In genomic region chr9:112869917-112870316, GRCh38 we compare ENCODE assay signal across 15 cellular contexts. TPM values are rescaled to one million over a fixed set of nuclear protein-coding genes. Genes with fewer than 3 reads are reported as not detected.
DNase-seq lines count a peak whose midpoint lies in the region; FAIRE-seq and TF ChIP-seq lines count a peak whose summit lies in the region.
"Had no signal": no experiment of that assay in that cellular context is flagged by ENCODE, and none has a peak within 500 bp of the region (broad histone marks: within the 10 kb centered on the region; RNA-seq: fewer than 3 reads in every experiment).

No MANE protein-coding gene starts in this region.

- TF ChIP-seq CTCF in progenitor cell of endocrine pancreas (IDR thresholded peaks at IDR 0.05; ENCODE audit: unreplicated experiment), result no peak

- no peaks in the 10 kb centered on the region for H3K27me3 Mint-ChIP-seq in dendritic cell treated with granulocyte-macrophage colony-stimulating factor and Interleukin-4, amounts not matched to agents 40 ng/mL and 50 ng/mL, for 4 days
- H3K27me3 Mint-ChIP-seq in progenitor cell of endocrine pancreas, result no peaks in the 10 kb centered on the region

- intact Hi-C loops in dendritic cell treated with granulocyte-macrophage colony-stimulating factor and Interleukin-4, amounts not matched to agents 40 ng/mL and 50 ng/mL, for 4 days (cut with micrococcal nuclease), result loop anchor here (10.0 kb wide), 1 partner anchor 115 kb away; the partner anchor contains the start of gene SNX30

- DNase-seq in COLO668 (lab: John Stamatoyannopoulos, UW; ENCODE audit: unreplicated experiment), result peak; percentile 5
- peak; percentile 43 for DNase-seq in NCI-H146 (lab: John Stamatoyannopoulos, UW)
- DNase-seq in progenitor cell of endocrine pancreas (ENCODE audit: low spot score, unreplicated experiment), result no peak
- no peak for DNase-seq in GM12891 (ENCODE audit: insufficient read length, low spot score)
- DNase-seq in germinal center (ENCODE audit: low spot score), result no peak
- no peak for DNase-seq in NCI-H2029 treated with DMSO at 0.1 percent for 48 hours (lab: John Stamatoyannopoulos, UW)
- DNase-seq: GDM1, GM23248, NCI-H1092 treated with DMSO at 0.1 percent for 48 hours, NCI-H1694, NCI-H524, SJCRH30 had no signal

- peaks cover 65% of the 10 kb centered on the region for H3K36me3 Mint-ChIP-seq in dendritic cell treated with granulocyte-macrophage colony-stimulating factor and Interleukin-4, amounts not matched to agents 40 ng/mL and 50 ng/mL, for 4 days (ENCODE audit: low read depth)
- H3K36me3 Mint-ChIP-seq in progenitor cell of endocrine pancreas (ENCODE audit: insufficient read depth), result peaks cover 3% of the 10 kb centered on the region

- peak overlapping the region; percentile 98 for H3K27ac Mint-ChIP-seq in dendritic cell treated with granulocyte-macrophage colony-stimulating factor and Interleukin-4, amounts not matched to agents 40 ng/mL and 50 ng/mL, for 4 days
- H3K27ac Mint-ChIP-seq in progenitor cell of endocrine pancreas, result peak overlapping the region; percentile 88

- peaks cover 82% of the 10 kb centered on the region for H3K4me1 Mint-ChIP-seq in dendritic cell treated with granulocyte-macrophage colony-stimulating factor and Interleukin-4, amounts not matched to agents 40 ng/mL and 50 ng/mL, for 4 days (ENCODE audit: low read depth)
- peaks cover 34% of the 10 kb centered on the region for H3K4me1 Mint-ChIP-seq in progenitor cell of endocrine pancreas (ENCODE audit: low read depth)

- TF ChIP-seq POLR2A in GM12891 (IDR thresholded peaks at IDR 0.05; ENCODE audit: low read depth, low read length), result no peak

- H3K4me3 Mint-ChIP-seq in dendritic cell treated with granulocyte-macrophage colony-stimulating factor and Interleukin-4, amounts not matched to agents 40 ng/mL and 50 ng/mL, for 4 days, result no peak overlapping the region
- no peak overlapping the region for H3K4me3 Mint-ChIP-seq in progenitor cell of endocrine pancreas (ENCODE audit: low read depth)

- H3K9me3 Mint-ChIP-seq in dendritic cell treated with granulocyte-macrophage colony-stimulating factor and Interleukin-4, amounts not matched to agents 40 ng/mL and 50 ng/mL, for 4 days, result no peaks in the 10 kb centered on the region
- no peaks in the 10 kb centered on the region for H3K9me3 Mint-ChIP-seq in progenitor cell of endocrine pancreas (ENCODE audit: low read depth)

- no peak for FAIRE-seq in GM12891 (lab: Jason Lieb, UNC)
- FAIRE-seq: GM19239 had no signal

TF ChIP-seq in GM12891, 5 proteins besides CTCF, POLR2A, EP300 and RAD21:
- TF ChIP-seq POU2F2 (IDR thresholded peaks at IDR 0.05; ENCODE audit: low read depth, low read length), result no peak
- no peak for TF ChIP-seq SPI1 (IDR thresholded peaks at IDR 0.05; ENCODE audit: low read depth, low read length)
- no peak for TF ChIP-seq TAF1 (IDR thresholded peaks at IDR 0.05; ENCODE audit: low read depth, low read length)
- TF ChIP-seq PAX5 (IDR thresholded peaks at IDR 0.05; ENCODE audit: insufficient read depth, low read length, severe bottlenecking), result no peak
- TF ChIP-seq POLR2AphosphoS5 (IDR thresholded peaks at IDR 0.05; ENCODE audit: low read depth, low read length), result no peak

RNA-seq across cellular contexts. Expression of gene SLC46A2, which starts 20.8 kb away (rescaled TPM):
- not detected in 2 replicates for total RNA-seq in progenitor cell of endocrine pancreas
- polyA plus RNA-seq in GM12891 (2012; ENCODE audit: low read depth, missing spikeins), result 0.03 TPM
- total RNA-seq: A673, GM23248, SJCRH30 had no signal
- polyA plus RNA-seq: GM23248 had no signal

Comparison
In these comparisons a context has a peak if more than half of its experiments do, and no peak if none do; other contexts are left out.
1. DNase-seq: peak in COLO668 (single experiment) and NCI-H146 (single experiment); none in progenitor cell of endocrine pancreas (single experiment), GM12891 (single experiment), germinal center (single experiment) and NCI-H2029 treated with DMSO at 0.1 percent for 48 hours (single experiment).